In the genomic region with DNA sequence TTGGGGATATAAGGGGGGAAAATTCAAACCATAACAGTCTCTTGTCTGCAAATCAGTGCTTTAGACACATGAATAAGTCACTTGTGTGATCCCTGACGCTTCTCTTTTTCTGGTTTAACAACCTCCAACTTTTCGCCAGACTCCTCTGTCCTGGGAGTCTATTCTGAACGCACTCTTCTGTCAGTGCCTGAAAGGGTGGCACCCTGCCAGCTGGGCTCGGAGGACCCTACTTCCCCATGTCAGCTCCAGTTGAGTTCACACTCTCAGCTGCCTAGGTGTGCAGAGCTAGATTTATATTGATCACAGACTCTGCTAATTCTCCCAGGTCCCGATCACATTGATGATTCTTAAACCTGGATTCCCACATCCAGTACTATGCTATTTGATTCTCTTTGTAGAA, we compare ENCODE assay signal across 16 cellular contexts.
DNase-seq lines count a peak whose midpoint lies in the region; ATAC-seq and TF ChIP-seq lines count a peak whose summit lies in the region.
"Had no signal": no experiment of that assay in that cellular context is flagged by ENCODE, and none has a peak within 500 bp of the region (broad histone marks: within the 10 kb centered on the region; RNA-seq: fewer than 3 reads in every experiment).

No MANE protein-coding gene starts in this region.

- H3K9ac ChIP-seq in mesenchymal stem cell (ENCODE audit: low read length): peak overlapping the region; percentile 57

- H3K79me1 ChIP-seq in mesenchymal stem cell (replicated peaks; ENCODE audit: low read length, poor library complexity, severe bottlenecking): no peaks in the 10 kb centered on the region

- H3K4me3 ChIP-seq in GM12865 (ENCODE audit: low read depth, low read length) (no peak overlapping the region), mesenchymal stem cell (ENCODE audit: insufficient read depth in 1 of 2, low read depth in 1 of 2, low read length in 2 of 2) (peak overlapping the region in 1 of 2 experiments; percentile 25), A673 (ENCODE audit: low read depth, low read length, poor library complexity, severe bottlenecking) (no peak overlapping the region)
- H3K4me3 ChIP-seq: ascending aorta, colonic mucosa, heart left ventricle, pancreas, PC-9 had no signal

- no peak overlapping the region for H4K8ac ChIP-seq in mesenchymal stem cell (ENCODE audit: low read length)

- intact Hi-C loops in A673 (cut with micrococcal nuclease; ENCODE audit: unreplicated experiment): no loop called here

- no peak for TF ChIP-seq CTCF in GM12865 (IDR thresholded peaks at IDR 0.05; ENCODE audit: insufficient read depth, low read depth, low read length, missing control alignments)
- no peak for TF ChIP-seq CTCF in foreskin keratinocyte (conservative IDR thresholded peaks at IDR 0.05)
- no peak for TF ChIP-seq CTCF in A673 (conservative IDR thresholded peaks at IDR 0.05; ENCODE audit: low read depth, low read length)

- H4K91ac ChIP-seq in mesenchymal stem cell (ENCODE audit: low read length): no peak overlapping the region

- no peak overlapping the region for H2BK5ac ChIP-seq in mesenchymal stem cell (ENCODE audit: low read depth, low read length, poor library complexity, severe bottlenecking)

- H3K4me1 ChIP-seq in mesenchymal stem cell (ENCODE audit: control insufficient read depth, insufficient read depth, low read depth, low read length) (peaks cover 5% of the 10 kb centered on the region), foreskin keratinocyte (no peaks in the 10 kb centered on the region), A673 (ENCODE audit: insufficient read depth, low read length, poor library complexity, severe bottlenecking) (no peaks in the 10 kb centered on the region)
- H3K4me1 ChIP-seq: colonic mucosa, pancreas had no signal

- H3K4me2 ChIP-seq in mesenchymal stem cell (ENCODE audit: low read length, poor library complexity, severe bottlenecking): no peak overlapping the region
- H3K4me2 ChIP-seq: PC-9 had no signal

- H3K4ac ChIP-seq in mesenchymal stem cell (ENCODE audit: low read depth in 1 of 2, low read length in 2 of 2): no peak overlapping the region

- no peak overlapping the region for H2AFZ ChIP-seq in mesenchymal stem cell (ENCODE audit: low read depth, low read length)
- H2AFZ ChIP-seq: PC-9 had no signal

- H2AK5ac ChIP-seq in mesenchymal stem cell (ENCODE audit: low read length, severe bottlenecking): no peak overlapping the region

- CTCF ChIA-PET in A673 (lab: Charles Lee): no interaction called here

- no peak overlapping the region for H2BK12ac ChIP-seq in mesenchymal stem cell (ENCODE audit: low read length in 2 of 2)

- BruUV-seq in A673 (replicated peaks; lab: Mats Ljungman, UMichigan): no TSS peak

- 94% methylated on average over 5 of the region's 5 CpGs for WGBS in mesenchymal stem cell

- no peak overlapping the region for H2BK120ac ChIP-seq in mesenchymal stem cell (ENCODE audit: low read depth, low read length)

- ATAC-seq in GM19395 (IDR thresholded peaks at IDR 0.05; ENCODE audit: unreplicated experiment) (peak; percentile 38), foreskin keratinocyte (no peak)
- ATAC-seq: pancreas had no signal

- POLR2A ChIA-PET in A673 (lab: Charles Lee; ENCODE audit: low non-redundant PET): no interaction called here

- H3K36me3 ChIP-seq in mesenchymal stem cell (ENCODE audit: control insufficient read depth in 1 of 2, insufficient read depth in 2 of 2, low read depth in 1 of 2, low read length in 2 of 2) (no peaks in the 10 kb centered on the region), A673 (ENCODE audit: insufficient read depth, low read length, poor library complexity, severe bottlenecking) (no peaks in the 10 kb centered on the region)
- H3K36me3 ChIP-seq: ascending aorta, colonic mucosa, heart left ventricle, pancreas had no signal

- no peak overlapping the region for H3K27ac ChIP-seq in mesenchymal stem cell (ENCODE audit: low read length, poor library complexity, severe bottlenecking)
- no peak overlapping the region for H3K27ac ChIP-seq in foreskin keratinocyte
- no peak overlapping the region for H3K27ac ChIP-seq in A673 (ENCODE audit: low read depth, low read length, poor library complexity, severe bottlenecking)
- H3K27ac ChIP-seq: ascending aorta, colonic mucosa, pancreas, PC-9, VCaP had no signal

- H3K18ac ChIP-seq in mesenchymal stem cell (ENCODE audit: low read depth in 1 of 2, low read length in 2 of 2): no peak overlapping the region

- peak overlapping the region in 1 of 2 experiments; percentile 80 for H3K23ac ChIP-seq in mesenchymal stem cell (ENCODE audit: low read length in 2 of 2)

- H3K27me3 ChIP-seq in mesenchymal stem cell (ENCODE audit: control insufficient read depth in 1 of 2, insufficient read depth in 1 of 2, low read length in 2 of 2) (no peaks in the 10 kb centered on the region), foreskin keratinocyte (no peaks in the 10 kb centered on the region), A673 (replicated peaks; ENCODE audit: insufficient read depth, low read depth, low read length, poor library complexity) (no peaks in the 10 kb centered on the region)
- H3K27me3 ChIP-seq: ascending aorta, colonic mucosa, pancreas had no signal

- H3K14ac ChIP-seq in mesenchymal stem cell (ENCODE audit: low read length in 2 of 2): no peak overlapping the region

- H2BK15ac ChIP-seq in mesenchymal stem cell (ENCODE audit: low read depth, poor library complexity, severe bottlenecking): no peak overlapping the region

- DNase-seq in GM12865 (ENCODE audit: low read depth) (peak; percentile 57), NCI-H69 (lab: John Stamatoyannopoulos, UW) (peak; percentile 18), mesenchymal stem cell (no peak), foreskin keratinocyte (no peak), A673 (ENCODE audit: low spot score) (no peak), mucosa of gallbladder (ENCODE audit: low spot score) (no peak)
- no peak for DNase-seq in effector CD8-positive, alpha-beta T cell (lab: John Stamatoyannopoulos, UW)
- DNase-seq: activated CD8-positive, alpha-beta memory T cell treated with anti-CD3 and anti-CD28 coated beads for 24 hours; colonic mucosa; NCI-H1048; PC-9 had no signal

- H3K9me3 ChIP-seq in mesenchymal stem cell (ENCODE audit: control insufficient read depth, low read length) (no peaks in the 10 kb centered on the region), A673 (ENCODE audit: low read depth, low read length, poor library complexity, severe bottlenecking) (no peaks in the 10 kb centered on the region)
- H3K9me3 ChIP-seq: ascending aorta, colonic mucosa, heart left ventricle, pancreas had no signal

Comparison
In these comparisons a context has a peak if more than half of its experiments do, and no peak if none do; other contexts are left out.
1. DNase-seq: peak in GM12865 (single experiment) and NCI-H69 (single experiment); none in mesenchymal stem cell (single experiment), effector CD8-positive, alpha-beta T cell (single experiment), foreskin keratinocyte (0 of 2), A673 (single experiment) and mucosa of gallbladder (single experiment).